ENCODE assay signal across 19 cellular contexts in the genomic region with DNA sequence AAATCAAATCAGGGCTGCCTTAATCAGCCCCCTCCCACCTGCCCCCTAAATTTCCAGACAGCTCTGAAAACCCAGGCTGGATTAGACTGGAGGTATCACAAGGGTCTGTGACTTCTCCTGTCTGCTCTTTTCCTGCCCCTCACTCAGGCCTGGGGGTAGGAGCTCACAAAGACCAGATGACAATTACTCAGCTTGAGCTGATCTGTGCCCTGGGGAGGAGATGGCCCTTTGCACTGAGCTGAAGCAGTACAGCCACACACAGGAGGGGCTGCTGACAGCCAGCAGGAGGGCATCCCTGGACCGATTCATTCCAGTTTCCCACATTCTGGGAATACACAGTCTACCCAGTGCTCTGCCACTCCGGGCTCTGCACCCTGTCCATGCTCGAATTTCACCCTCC. TPM values are rescaled to one million over a fixed set of nuclear protein-coding genes. Genes with fewer than 3 reads are reported as not detected.
DNase-seq lines count a peak whose midpoint lies in the region; ATAC-seq, FAIRE-seq and TF ChIP-seq lines count a peak whose summit lies in the region.
"Had no signal": no experiment of that assay in that cellular context is flagged by ENCODE, and none has a peak within 500 bp of the region (broad histone marks: within the 10 kb centered on the region; RNA-seq: fewer than 3 reads in every experiment).

No MANE protein-coding gene starts in this region.

- no CpG with 5 or more reads among the region's 3 CpGs for WGBS in neuronal stem cell (ENCODE audit: extremely low coverage in 2 of 2, insufficient read length in 2 of 2, insufficient replicate concordance in 1 of 2), 2 donors

- no peak overlapping the region for H2AFZ ChIP-seq in neuronal stem cell (ENCODE audit: low read length)
- H2AFZ ChIP-seq: GM23248 had no signal

- no peaks in the 10 kb centered on the region for H3K9me3 Mint-ChIP-seq in activated naive CD8-positive, alpha-beta T cell treated with anti-CD3 and anti-CD28 coated beads, Interleukin-2, amount 50 U/mL, for 24 hours

- H3K4me3 ChIP-seq in HEK293 (ENCODE audit: low read depth, low read length) (no peak overlapping the region), WERI-Rb-1 (ENCODE audit: low read depth, low read length) (0 out of 2 replicates have a peak overlapping the region, but pooled peaks have one; percentile 9), neuronal stem cell (ENCODE audit: low read length in 2 of 2) (no peak overlapping the region)
- H3K4me3 ChIP-seq: A549, GM23248 had no signal

- TF ChIP-seq CTCF in D721Med (IDR thresholded peaks at IDR 0.05; ENCODE audit: insufficient read depth, missing control alignments) (no peak), HEK293 (tag by site-specific recombination; IDR thresholded peaks at IDR 0.05) (no peak), WERI-Rb-1 (IDR thresholded peaks at IDR 0.05; ENCODE audit: low read depth, low read length) (no peak)

- peak; percentile 52 for DNase-seq in D721Med (ENCODE audit: insufficient read length, low spot score)
- peak; percentile 52 for DNase-seq in WERI-Rb-1
- no peak for DNase-seq in neuronal stem cell (ENCODE audit: low spot score)
- DNase-seq in activated CD4-positive, CD25-positive, alpha-beta regulatory T cell treated with anti-CD3 and anti-CD28 coated beads, Interleukin-2, amount 50 U/mL, for 72 hours, result no peak
- no peak for DNase-seq in sciatic nerve (ENCODE audit: low spot score)
- no peak for DNase-seq in activated naive CD8-positive, alpha-beta T cell treated with anti-CD3 and anti-CD28 coated beads, Interleukin-2, amount 50 U/mL, for 24 hours
- DNase-seq in frontal cortex (ENCODE audit: low spot score in 2 of 2), result no peak
- DNase-seq: BE2C; CD4-positive, alpha-beta memory T cell; DND-41; GF-D8; GM23248 had no signal

- H3K4me3 Mint-ChIP-seq in activated naive CD8-positive, alpha-beta T cell treated with anti-CD3 and anti-CD28 coated beads, Interleukin-2, amount 50 U/mL, for 24 hours, result no peak overlapping the region
- H3K4me3 Mint-ChIP-seq: CD4-positive, alpha-beta memory T cell had no signal

- ATAC-seq in sciatic nerve, result no peak
- no peak for ATAC-seq in activated naive CD8-positive, alpha-beta T cell treated with anti-CD3 and anti-CD28 coated beads, Interleukin-2, amount 50 U/mL, for 24 hours

- intact Hi-C loops in sciatic nerve (cut with DNase I), result no loop called here

- FAIRE-seq in D721Med (lab: Jason Lieb, UNC) (no peak), frontal cortex (lab: Jason Lieb, UNC) (no peak)
- FAIRE-seq: A549, GM18507, H54 had no signal

- H3K27me3 ChIP-seq in WERI-Rb-1 (ENCODE audit: insufficient read depth, low read depth, severe bottlenecking) (no peaks in the 10 kb centered on the region), neuronal stem cell (ENCODE audit: control insufficient read depth in 3 of 3, insufficient read depth in 3 of 3, low read depth in 1 of 3, low read length in 3 of 3) (peaks cover 10 to 69% (median 41%) of the 10 kb centered on the region in 3 experiments)

- peak overlapping the region; percentile 63 for H3K18ac ChIP-seq in neuronal stem cell (ENCODE audit: low read length)

- no peak overlapping the region for H3K4me2 ChIP-seq in neuronal stem cell (ENCODE audit: insufficient read depth, low read length, poor library complexity, severe bottlenecking)
- H3K4me2 ChIP-seq: A549 had no signal

- H3K4me1 ChIP-seq in HEK293 (ENCODE audit: control insufficient read depth, insufficient read depth, low read length) (no peaks in the 10 kb centered on the region; the same call in 1 of the 2 replicates), neuronal stem cell (ENCODE audit: control insufficient read depth in 2 of 2, insufficient read depth in 1 of 2, low read depth in 1 of 2, low read length in 2 of 2) (peaks cover 0 to 16% of the 10 kb centered on the region in 2 donors)
- H3K4me1 ChIP-seq: A549, BE2C had no signal

- H3K4ac ChIP-seq in neuronal stem cell (ENCODE audit: low read length), result no peak overlapping the region

- H4K8ac ChIP-seq in neuronal stem cell (ENCODE audit: low read depth, low read length), result no peak overlapping the region

- H3K36me3 ChIP-seq in HEK293 (ENCODE audit: control insufficient read depth in 2 of 2, insufficient read depth in 1 of 2, low read length in 2 of 2) (no peaks in the 10 kb centered on the region), WERI-Rb-1 (peaks cover 43% of the 10 kb centered on the region), neuronal stem cell (replicated peaks in 1 of 2; ENCODE audit: control insufficient read depth in 2 of 2, insufficient read depth in 2 of 2, low read length in 2 of 2) (no peaks in the 10 kb centered on the region)
- H3K36me3 ChIP-seq: BE2C had no signal

- H4K91ac ChIP-seq in neuronal stem cell (ENCODE audit: low read depth, low read length, poor library complexity), result no peak overlapping the region

- no peak overlapping the region for H2BK5ac ChIP-seq in neuronal stem cell (ENCODE audit: low read length)

- CTCF ChIA-PET in HEK293 (lab: Yijun Ruan, JAX), result interaction anchor here (0.6 to 2.3 kb wide), 10 partner anchors 9 to 93 kb away, joined by 3 to 9 read pairs (median 5); a partner anchor contains a TSS

- no peak overlapping the region for H3K14ac ChIP-seq in neuronal stem cell (ENCODE audit: low read length)

- no peaks in the 10 kb centered on the region for H3K79me1 ChIP-seq in neuronal stem cell (ENCODE audit: low read depth, low read length)

- H2BK12ac ChIP-seq in neuronal stem cell (ENCODE audit: low read length), result no peak overlapping the region

- POLR2A ChIA-PET in HEK293 (lab: Yijun Ruan, JAX), result no interaction called here

- H3K23ac ChIP-seq in neuronal stem cell (ENCODE audit: low read depth, low read length, poor library complexity), result no peak overlapping the region

- peaks cover 42% of the 10 kb centered on the region for H3K27me3 Mint-ChIP-seq in activated naive CD8-positive, alpha-beta T cell treated with anti-CD3 and anti-CD28 coated beads, Interleukin-2, amount 50 U/mL, for 24 hours

- H3K4me1 Mint-ChIP-seq in activated naive CD8-positive, alpha-beta T cell treated with anti-CD3 and anti-CD28 coated beads, Interleukin-2, amount 50 U/mL, for 24 hours, result peaks cover 2% of the 10 kb centered on the region

- no peak overlapping the region for H2AK5ac ChIP-seq in neuronal stem cell (ENCODE audit: low read depth, low read length)

- H3K9ac ChIP-seq in neuronal stem cell (ENCODE audit: low read depth, low read length, poor library complexity), result no peak overlapping the region
- H3K9ac ChIP-seq: GM23248 had no signal

- H3K27ac Mint-ChIP-seq in activated naive CD8-positive, alpha-beta T cell treated with anti-CD3 and anti-CD28 coated beads, Interleukin-2, amount 50 U/mL, for 24 hours, result no peak overlapping the region
- H3K27ac Mint-ChIP-seq: CD4-positive, alpha-beta memory T cell had no signal

- H2BK120ac ChIP-seq in neuronal stem cell (ENCODE audit: low read depth, low read length), result no peak overlapping the region

- no peak overlapping the region for H3K27ac ChIP-seq in HEK293 (ENCODE audit: extremely low read depth, low read depth, low read length)
- H3K27ac ChIP-seq in WERI-Rb-1, result peak overlapping the region; percentile 76
- H3K27ac ChIP-seq in neuronal stem cell (replicated peaks; ENCODE audit: low read length), result no peak overlapping the region
- H3K27ac ChIP-seq: A549, C4-2B, GM23248 had no signal

- H3K9me3 ChIP-seq in HEK293 (ENCODE audit: control insufficient read depth, insufficient read depth, low read depth, low read length), result no peaks in the 10 kb centered on the region
- no peaks in the 10 kb centered on the region for H3K9me3 ChIP-seq in WERI-Rb-1 (ENCODE audit: severe bottlenecking)
- peaks cover 0 to 5% of the 10 kb centered on the region in 2 donors for H3K9me3 ChIP-seq in neuronal stem cell (replicated peaks in 1 of 2; ENCODE audit: control insufficient read depth in 2 of 2, insufficient read depth in 1 of 2, low read depth in 1 of 2, low read length in 2 of 2)
- H3K9me3 ChIP-seq: A549, BE2C had no signal

- H3K36me3 Mint-ChIP-seq in activated naive CD8-positive, alpha-beta T cell treated with anti-CD3 and anti-CD28 coated beads, Interleukin-2, amount 50 U/mL, for 24 hours (ENCODE audit: low read depth), result no peaks in the 10 kb centered on the region
- H3K36me3 Mint-ChIP-seq: CD4-positive, alpha-beta memory T cell had no signal

- H2BK15ac ChIP-seq in neuronal stem cell (ENCODE audit: low read length), result no peak overlapping the region

TF ChIP-seq in HEK293, 187 proteins besides CTCF, POLR2A, EP300 and RAD21:
- peak; percentile 46 for TF ChIP-seq ZIC2 (tag by site-specific recombination; IDR thresholded peaks at IDR 0.05)
- TF ChIP-seq, protein P1, sequence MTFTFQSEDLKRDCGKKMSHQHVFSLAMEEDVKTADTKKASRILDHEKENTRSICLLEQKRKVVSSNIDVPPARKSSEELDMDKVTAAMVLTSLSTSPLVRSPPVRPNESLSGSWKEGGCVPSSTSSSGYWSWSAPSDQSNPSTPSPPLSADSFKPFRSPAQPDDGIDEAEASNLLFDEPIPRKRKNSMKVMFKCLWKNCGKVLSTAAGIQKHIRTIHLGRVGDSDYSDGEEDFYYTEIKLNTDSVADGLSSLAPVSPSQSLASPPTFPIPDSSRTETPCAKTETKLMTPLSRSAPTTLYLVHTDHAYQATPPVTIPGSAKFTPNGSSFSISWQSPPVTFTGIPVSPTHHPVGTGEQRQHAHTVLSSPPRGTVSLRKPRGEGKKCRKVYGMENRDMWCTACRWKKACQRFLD (tag by site-specific recombination; IDR thresholded peaks at IDR 0.05), result no peak
- TF ChIP-seq, protein P2, sequence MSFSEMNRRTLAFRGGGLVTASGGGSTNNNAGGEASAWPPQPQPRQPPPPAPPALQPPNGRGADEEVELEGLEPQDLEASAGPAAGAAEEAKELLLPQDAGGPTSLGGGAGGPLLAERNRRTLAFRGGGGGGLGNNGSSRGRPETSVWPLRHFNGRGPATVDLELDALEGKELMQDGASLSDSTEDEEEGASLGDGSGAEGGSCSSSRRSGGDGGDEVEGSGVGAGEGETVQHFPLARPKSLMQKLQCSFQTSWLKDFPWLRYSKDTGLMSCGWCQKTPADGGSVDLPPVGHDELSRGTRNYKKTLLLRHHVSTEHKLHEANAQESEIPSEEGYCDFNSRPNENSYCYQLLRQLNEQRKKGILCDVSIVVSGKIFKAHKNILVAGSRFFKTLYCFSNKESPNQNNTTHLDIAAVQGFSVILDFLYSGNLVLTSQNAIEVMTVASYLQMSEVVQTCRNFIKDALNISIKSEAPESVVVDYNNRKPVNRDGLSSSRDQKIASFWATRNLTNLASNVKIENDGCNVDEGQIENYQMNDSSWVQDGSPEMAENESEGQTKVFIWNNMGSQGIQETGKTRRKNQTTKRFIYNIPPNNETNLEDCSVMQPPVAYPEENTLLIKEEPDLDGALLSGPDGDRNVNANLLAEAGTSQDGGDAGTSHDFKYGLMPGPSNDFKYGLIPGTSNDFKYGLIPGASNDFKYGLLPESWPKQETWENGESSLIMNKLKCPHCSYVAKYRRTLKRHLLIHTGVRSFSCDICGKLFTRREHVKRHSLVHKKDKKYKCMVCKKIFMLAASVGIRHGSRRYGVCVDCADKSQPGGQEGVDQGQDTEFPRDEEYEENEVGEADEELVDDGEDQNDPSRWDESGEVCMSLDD (tag by site-specific recombination; IDR thresholded peaks at IDR 0.05), result no peak

RNA-seq across cellular contexts. Expression of a gene that starts 4.2 kb away (rescaled TPM):
- 0.85 TPM for polyA plus RNA-seq in neuronal stem cell (2013, experiment 1 of 2)
- polyA plus RNA-seq in neuronal stem cell (2013, experiment 2 of 2), result 0.51 TPM
- 8.2 TPM for total RNA-seq in sciatic nerve
- 8.6 TPM for total RNA-seq in frontal cortex
- total RNA-seq: CD4-positive, alpha-beta memory T cell; GM23248; HT1080 had no signal
- polyA plus RNA-seq: AG04450; CD4-positive, alpha-beta memory T cell; GM23248 had no signal

Comparison
In these comparisons a context has a peak if more than half of its experiments do, and no peak if none do; other contexts are left out.
1. DNase-seq: peak in D721Med (single experiment) and WERI-Rb-1 (single experiment); none in neuronal stem cell (single experiment), activated CD4-positive, CD25-positive, alpha-beta regulatory T cell treated with anti-CD3 and anti-CD28 coated beads, Interleukin-2, amount 50 U/mL, for 72 hours (single experiment), sciatic nerve (single experiment), activated naive CD8-positive, alpha-beta T cell treated with anti-CD3 and anti-CD28 coated beads, Interleukin-2, amount 50 U/mL, for 24 hours (single experiment) and frontal cortex (0 of 2).